17 cellular contexts compared by ENCODE assay signal in the genomic region with DNA sequence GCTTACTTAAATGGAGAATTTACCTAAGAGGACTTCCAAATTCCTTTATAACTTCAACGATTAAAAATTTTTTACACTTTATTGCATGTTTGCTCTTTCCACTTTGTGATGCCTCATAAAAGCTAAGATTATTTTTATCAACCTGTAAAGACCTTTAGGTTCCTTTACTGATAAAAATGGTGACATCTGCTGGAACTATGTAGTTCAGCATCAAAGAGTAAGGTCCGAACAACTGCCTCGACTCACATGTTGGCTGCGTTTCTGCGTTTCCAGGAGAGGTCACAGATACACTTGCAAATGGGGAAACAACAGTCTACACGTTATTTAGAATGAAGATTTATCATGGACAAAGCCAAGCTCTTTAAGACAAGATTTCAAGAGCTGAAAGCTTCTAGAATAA. TPM values are rescaled to one million over a fixed set of nuclear protein-coding genes. Genes with fewer than 3 reads are reported as not detected.
A peak's percentile ranks its signal among the peaks of the same experiment; 100 is the strongest.
DNase-seq lines count a peak whose midpoint lies in the region; ATAC-seq and TF ChIP-seq lines count a peak whose summit lies in the region.
"Had no signal": no experiment of that assay in that cellular context is flagged by ENCODE, and none has a peak within 500 bp of the region (broad histone marks: within the 10 kb centered on the region; RNA-seq: fewer than 3 reads in every experiment).

No MANE protein-coding gene starts in this region.

- ATAC-seq in HG03095 (IDR thresholded peaks at IDR 0.05; ENCODE audit: unreplicated experiment): no peak
- ATAC-seq: left lobe of liver, upper lobe of right lung had no signal

- H3K36me3 ChIP-seq in fibroblast of lung (ENCODE audit: control insufficient read depth, insufficient read depth, low read length) (no peaks in the 10 kb centered on the region), SK-N-SH (replicated peaks in 1 of 2; ENCODE audit: control insufficient read depth in 1 of 2, insufficient read depth in 2 of 2, low read length in 1 of 2) (no peaks in the 10 kb centered on the region)
- H3K36me3 ChIP-seq: upper lobe of right lung had no signal

- H3K9ac ChIP-seq in fibroblast of lung (ENCODE audit: insufficient read depth, low read length) (no peak overlapping the region), SK-N-SH (no peak overlapping the region)
- H3K9ac ChIP-seq: parathyroid adenoma had no signal

- H3K79me2 ChIP-seq in fibroblast of lung (ENCODE audit: control insufficient read depth, insufficient read depth, low read length) (no peaks in the 10 kb centered on the region), SK-N-SH (ENCODE audit: insufficient read depth) (no peaks in the 10 kb centered on the region)
- H3K79me2 ChIP-seq: parathyroid adenoma had no signal

- no peak for TF ChIP-seq EP300 in SK-N-SH (IDR thresholded peaks at IDR 0.05; ENCODE audit: borderline replicate concordance in 1 of 2, low read depth in 1 of 2, low read length in 1 of 2)

- no peak overlapping the region for H3K4me3 ChIP-seq in fibroblast of lung (replicated peaks in 1 of 4; ENCODE audit: control extremely low read depth in 1 of 4, insufficient read depth in 1 of 4, low read depth in 3 of 4, low read length in 4 of 4)
- no peak overlapping the region for H3K4me3 ChIP-seq in SK-N-SH (ENCODE audit: low read depth in 2 of 2, low read length in 1 of 2)
- H3K4me3 ChIP-seq: upper lobe of right lung had no signal

- no peak for TF ChIP-seq RAD21 in SK-N-SH (IDR thresholded peaks at IDR 0.05; ENCODE audit: low read length)

- POLR2A ChIA-PET in SK-N-SH (lab: Yijun Ruan, JAX): no interaction called here

- H3K4me2 ChIP-seq in fibroblast of lung (ENCODE audit: extremely low read depth, insufficient read depth, low read length) (no peak overlapping the region), SK-N-SH (no peak overlapping the region)

- no peaks in the 10 kb centered on the region for H3K4me1 ChIP-seq in fibroblast of lung (ENCODE audit: control insufficient read depth, extremely low read depth, insufficient read depth, low read length)
- peaks cover 3 to 4% of the 10 kb centered on the region in 2 experiments; a peak in 3 of 4 replicates for H3K4me1 ChIP-seq in SK-N-SH (ENCODE audit: control insufficient read depth in 1 of 2, insufficient read depth in 2 of 2, low read depth in 1 of 2, low read length in 1 of 2)
- H3K4me1 ChIP-seq: parathyroid adenoma, upper lobe of right lung had no signal

- H3K27ac ChIP-seq in 22Rv1 (no peak overlapping the region), fibroblast of lung (ENCODE audit: insufficient read depth, low read length) (no peak overlapping the region), caudate nucleus (ENCODE audit: low read depth, low read length) (no peak overlapping the region), SK-N-SH (ENCODE audit: low read depth in 2 of 2, low read length in 1 of 2) (no peak overlapping the region)
- H3K27ac ChIP-seq: parathyroid adenoma, upper lobe of right lung had no signal

- H3K9me3 ChIP-seq in fibroblast of lung (ENCODE audit: control insufficient read depth, insufficient read depth, low read depth, low read length) (no peaks in the 10 kb centered on the region), SK-N-SH (no peaks in the 10 kb centered on the region)
- H3K9me3 ChIP-seq: upper lobe of right lung had no signal

- H3F3A ChIP-seq in SK-N-SH (replicated peaks; ENCODE audit: insufficient read depth): peaks cover 5% of the 10 kb centered on the region

- TF ChIP-seq CTCF in 22Rv1 (IDR thresholded peaks at IDR 0.05) (0 out of 2 replicates have a peak, but pooled peaks have one; percentile 7), fibroblast of lung (conservative IDR thresholded peaks at IDR 0.05 in 1 of 2, IDR thresholded peaks at IDR 0.05 in 1 of 2; ENCODE audit: low read depth in 1 of 2, low read length in 2 of 2) (no peak), SK-N-SH (IDR thresholded peaks at IDR 0.05) (no peak)

- H3K9me2 ChIP-seq in SK-N-SH: no peaks in the 10 kb centered on the region

- H4K20me1 ChIP-seq in fibroblast of lung (ENCODE audit: control insufficient read depth, extremely low read depth, insufficient read depth, low read length) (no peaks in the 10 kb centered on the region), SK-N-SH (ENCODE audit: insufficient read depth) (no peaks in the 10 kb centered on the region)

- 56% methylated on average over 6 of the region's 6 CpGs for WGBS in SK-N-SH (ENCODE audit: low lambda C conversion rate)

- CTCF ChIA-PET in SK-N-SH (lab: Yijun Ruan, JAX): no interaction called here

- DNase-seq in HCEC 1CT (peak; percentile 16), RPMI7951 (ENCODE audit: low read depth) (peak; percentile 17), fibroblast of lung (ENCODE audit: low read depth in 2 of 2) (peak in 1 of 2 donors; percentile 13), caudate nucleus (lab: John Stamatoyannopoulos, UW) (no peak), SK-N-SH (no peak)
- DNase-seq in stimulated activated CD4-positive, alpha-beta T cell treated with anti-CD3 and anti-CD28 coated beads, Interleukin-2, amount 100 ng/mL, for 48 hours: no peak
- DNase-seq: activated CD4-positive, alpha-beta T cell treated with anti-CD3 and anti-CD28 coated beads for 1 hour; activated naive CD4-positive, alpha-beta T cell treated with Interleukin-2 at 50 U/mL for 16 hours; COR-L47; GF-D8; RPMI8226; T-helper 1 cell; upper lobe of right lung had no signal

- H3K27me3 ChIP-seq in fibroblast of lung (ENCODE audit: control insufficient read depth, insufficient read depth, low read length) (no peaks in the 10 kb centered on the region), SK-N-SH (ENCODE audit: insufficient read depth) (no peaks in the 10 kb centered on the region)
- H3K27me3 ChIP-seq: upper lobe of right lung had no signal

- H2AFZ ChIP-seq in fibroblast of lung (ENCODE audit: low read length) (peak overlapping the region; percentile 30), SK-N-SH (ENCODE audit: low read depth) (no peak overlapping the region)
- H2AFZ ChIP-seq: parathyroid adenoma had no signal

TF ChIP-seq in SK-N-SH, 30 proteins besides CTCF, POLR2A, EP300 and RAD21 (continues in another document):
- TF ChIP-seq YY1 (IDR thresholded peaks at IDR 0.05; ENCODE audit: low read depth) (no peak), MXI1 (IDR thresholded peaks at IDR 0.05; ENCODE audit: low read depth, low read length) (no peak), FOXM1 (IDR thresholded peaks at IDR 0.05; ENCODE audit: low read depth) (no peak), MAX (IDR thresholded peaks at IDR 0.05; ENCODE audit: low read depth) (no peak), RXRA (IDR thresholded peaks at IDR 0.05; ENCODE audit: borderline replicate concordance, low read depth) (no peak), MEF2A (IDR thresholded peaks at IDR 0.05; ENCODE audit: borderline replicate concordance, low read depth) (no peak)
- TF ChIP-seq, protein P1, sequence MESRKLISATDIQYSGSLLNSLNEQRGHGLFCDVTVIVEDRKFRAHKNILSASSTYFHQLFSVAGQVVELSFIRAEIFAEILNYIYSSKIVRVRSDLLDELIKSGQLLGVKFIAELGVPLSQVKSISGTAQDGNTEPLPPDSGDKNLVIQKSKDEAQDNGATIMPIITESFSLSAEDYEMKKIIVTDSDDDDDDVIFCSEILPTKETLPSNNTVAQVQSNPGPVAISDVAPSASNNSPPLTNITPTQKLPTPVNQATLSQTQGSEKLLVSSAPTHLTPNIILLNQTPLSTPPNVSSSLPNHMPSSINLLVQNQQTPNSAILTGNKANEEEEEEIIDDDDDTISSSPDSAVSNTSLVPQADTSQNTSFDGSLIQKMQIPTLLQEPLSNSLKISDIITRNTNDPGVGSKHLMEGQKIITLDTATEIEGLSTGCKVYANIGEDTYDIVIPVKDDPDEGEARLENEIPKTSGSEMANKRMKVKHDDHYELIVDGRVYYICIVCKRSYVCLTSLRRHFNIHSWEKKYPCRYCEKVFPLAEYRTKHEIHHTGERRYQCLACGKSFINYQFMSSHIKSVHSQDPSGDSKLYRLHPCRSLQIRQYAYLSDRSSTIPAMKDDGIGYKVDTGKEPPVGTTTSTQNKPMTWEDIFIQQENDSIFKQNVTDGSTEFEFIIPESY (IDR thresholded peaks at IDR 0.05; ENCODE audit: borderline replicate concordance, low read depth): no peak
- TF ChIP-seq, protein P2, sequence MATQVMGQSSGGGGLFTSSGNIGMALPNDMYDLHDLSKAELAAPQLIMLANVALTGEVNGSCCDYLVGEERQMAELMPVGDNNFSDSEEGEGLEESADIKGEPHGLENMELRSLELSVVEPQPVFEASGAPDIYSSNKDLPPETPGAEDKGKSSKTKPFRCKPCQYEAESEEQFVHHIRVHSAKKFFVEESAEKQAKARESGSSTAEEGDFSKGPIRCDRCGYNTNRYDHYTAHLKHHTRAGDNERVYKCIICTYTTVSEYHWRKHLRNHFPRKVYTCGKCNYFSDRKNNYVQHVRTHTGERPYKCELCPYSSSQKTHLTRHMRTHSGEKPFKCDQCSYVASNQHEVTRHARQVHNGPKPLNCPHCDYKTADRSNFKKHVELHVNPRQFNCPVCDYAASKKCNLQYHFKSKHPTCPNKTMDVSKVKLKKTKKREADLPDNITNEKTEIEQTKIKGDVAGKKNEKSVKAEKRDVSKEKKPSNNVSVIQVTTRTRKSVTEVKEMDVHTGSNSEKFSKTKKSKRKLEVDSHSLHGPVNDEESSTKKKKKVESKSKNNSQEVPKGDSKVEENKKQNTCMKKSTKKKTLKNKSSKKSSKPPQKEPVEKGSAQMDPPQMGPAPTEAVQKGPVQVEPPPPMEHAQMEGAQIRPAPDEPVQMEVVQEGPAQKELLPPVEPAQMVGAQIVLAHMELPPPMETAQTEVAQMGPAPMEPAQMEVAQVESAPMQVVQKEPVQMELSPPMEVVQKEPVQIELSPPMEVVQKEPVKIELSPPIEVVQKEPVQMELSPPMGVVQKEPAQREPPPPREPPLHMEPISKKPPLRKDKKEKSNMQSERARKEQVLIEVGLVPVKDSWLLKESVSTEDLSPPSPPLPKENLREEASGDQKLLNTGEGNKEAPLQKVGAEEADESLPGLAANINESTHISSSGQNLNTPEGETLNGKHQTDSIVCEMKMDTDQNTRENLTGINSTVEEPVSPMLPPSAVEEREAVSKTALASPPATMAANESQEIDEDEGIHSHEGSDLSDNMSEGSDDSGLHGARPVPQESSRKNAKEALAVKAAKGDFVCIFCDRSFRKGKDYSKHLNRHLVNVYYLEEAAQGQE (IDR thresholded peaks at IDR 0.05; ENCODE audit: low read depth, low read length): no peak

RNA-seq across cellular contexts. Expression of gene TMX3, which starts 18.8 kb away (rescaled TPM):
- 47.6 and 58.0 TPM in 2 replicates for total RNA-seq in RPMI7951 (2014; rRNA removed; shearing (Covaris generic))
- 98.1 and 107 TPM in 2 replicates for total RNA-seq in fibroblast of lung
- polyA plus RNA-seq in fibroblast of lung: 59.5 and 107 TPM in 2 replicates
- polyA plus RNA-seq in fibroblast of lung (2012): 38.8 and 52.6 TPM in 2 replicates
- 8.9 and 20.5 TPM in 2 replicates for polyA minus RNA-seq in fibroblast of lung (ENCODE audit: low replicate concordance)
- 23.3 and 33.5 TPM in 2 replicates for polyA plus RNA-seq in SK-N-SH (2012; rRNA removed)
- 28.7 and 30.2 TPM in 2 replicates for polyA plus RNA-seq in SK-N-SH (2012; cell fraction: cytosol; rRNA removed)
- polyA plus RNA-seq in SK-N-SH (2012; cell fraction: nucleus; rRNA removed): 25.5 and 74.7 TPM in 2 replicates

Comparison
In these comparisons a context has a peak if more than half of its experiments do, and no peak if none do; other contexts are left out.
1. DNase-seq: peak in HCEC 1CT (single experiment) and RPMI7951 (single experiment); none in caudate nucleus (0 of 61), SK-N-SH (single experiment) and stimulated activated CD4-positive, alpha-beta T cell treated with anti-CD3 and anti-CD28 coated beads, Interleukin-2, amount 100 ng/mL, for 48 hours (0 of 2).